1 cellular context compared by ENCODE assay signal in the genomic region with DNA sequence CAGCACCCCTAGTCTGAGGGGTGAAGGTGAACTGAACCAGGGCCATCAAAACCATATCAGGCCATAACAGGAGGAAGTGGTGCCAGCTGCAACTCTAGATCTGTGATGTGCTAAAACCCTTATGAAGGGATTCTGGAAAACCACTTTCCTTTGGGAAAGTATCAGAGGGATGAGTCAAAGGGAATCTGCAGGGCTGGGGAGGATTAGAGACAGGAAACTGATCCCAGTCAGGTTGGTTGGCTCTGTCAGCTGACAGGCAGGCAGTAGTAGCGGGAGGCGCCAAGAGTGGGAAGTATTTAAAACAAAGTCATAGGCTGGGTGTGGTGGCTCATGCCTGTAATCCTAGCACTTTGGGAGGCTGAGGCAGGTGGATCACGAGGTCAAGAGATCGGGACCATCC.
TF ChIP-seq lines count a peak whose summit lies in the region.

No MANE protein-coding gene starts in this region.

TF ChIP-seq in WTC11, 78 proteins besides CTCF, POLR2A, EP300 and RAD21 (continued from another document):
- TF ChIP-seq, protein P1, sequence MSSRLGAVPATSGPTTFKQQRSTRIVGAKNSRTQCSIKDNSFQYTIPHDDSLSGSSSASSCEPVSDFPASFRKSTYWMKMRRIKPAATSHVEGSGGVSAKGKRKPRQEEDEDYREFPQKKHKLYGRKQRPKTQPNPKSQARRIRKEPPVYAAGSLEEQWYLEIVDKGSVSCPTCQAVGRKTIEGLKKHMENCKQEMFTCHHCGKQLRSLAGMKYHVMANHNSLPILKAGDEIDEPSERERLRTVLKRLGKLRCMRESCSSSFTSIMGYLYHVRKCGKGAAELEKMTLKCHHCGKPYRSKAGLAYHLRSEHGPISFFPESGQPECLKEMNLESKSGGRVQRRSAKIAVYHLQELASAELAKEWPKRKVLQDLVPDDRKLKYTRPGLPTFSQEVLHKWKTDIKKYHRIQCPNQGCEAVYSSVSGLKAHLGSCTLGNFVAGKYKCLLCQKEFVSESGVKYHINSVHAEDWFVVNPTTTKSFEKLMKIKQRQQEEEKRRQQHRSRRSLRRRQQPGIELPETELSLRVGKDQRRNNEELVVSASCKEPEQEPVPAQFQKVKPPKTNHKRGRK (CRISPR knock-in tag; IDR thresholded peaks at IDR 0.05; ENCODE audit: borderline replicate concordance): no peak
- TF ChIP-seq NR2C2 (CRISPR knock-in tag; IDR thresholded peaks at IDR 0.05) (no peak), EMX1 (CRISPR knock-in tag; IDR thresholded peaks at IDR 0.05) (no peak), KAT7 (CRISPR knock-in tag; IDR thresholded peaks at IDR 0.05; ENCODE audit: borderline replicate concordance) (no peak), AR (CRISPR knock-in tag; IDR thresholded peaks at IDR 0.05) (no peak), ATF6 (CRISPR knock-in tag; IDR thresholded peaks at IDR 0.05) (no peak), RORB (CRISPR knock-in tag; IDR thresholded peaks at IDR 0.05) (no peak), ZNF232 (CRISPR knock-in tag; IDR thresholded peaks at IDR 0.05) (no peak), ZNF219 (CRISPR knock-in tag; IDR thresholded peaks at IDR 0.05; ENCODE audit: borderline replicate concordance) (no peak)
- TF ChIP-seq, protein P2, sequence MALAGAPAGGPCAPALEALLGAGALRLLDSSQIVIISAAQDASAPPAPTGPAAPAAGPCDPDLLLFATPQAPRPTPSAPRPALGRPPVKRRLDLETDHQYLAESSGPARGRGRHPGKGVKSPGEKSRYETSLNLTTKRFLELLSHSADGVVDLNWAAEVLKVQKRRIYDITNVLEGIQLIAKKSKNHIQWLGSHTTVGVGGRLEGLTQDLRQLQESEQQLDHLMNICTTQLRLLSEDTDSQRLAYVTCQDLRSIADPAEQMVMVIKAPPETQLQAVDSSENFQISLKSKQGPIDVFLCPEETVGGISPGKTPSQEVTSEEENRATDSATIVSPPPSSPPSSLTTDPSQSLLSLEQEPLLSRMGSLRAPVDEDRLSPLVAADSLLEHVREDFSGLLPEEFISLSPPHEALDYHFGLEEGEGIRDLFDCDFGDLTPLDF (CRISPR knock-in tag; IDR thresholded peaks at IDR 0.05): no peak
